ENCODE assay signal across 8 cellular contexts in genomic region chr1:121097867-121098215, GRCh38.
DNase-seq lines count a peak whose midpoint lies in the region; ATAC-seq and TF ChIP-seq lines count a peak whose summit lies in the region.
"Not testable (repeated sequence)": the region's sequence is repeated elsewhere in the genome, so short reads cannot be mapped to it uniquely, and the experiment has no call there.

No MANE protein-coding gene starts in this region.

- not testable (repeated sequence) for H3K4me1 ChIP-seq in HUES6 (ENCODE audit: control insufficient read depth, insufficient read depth, low read length); SJCRH30; breast epithelium; heart left ventricle; naive thymus-derived CD4-positive, alpha-beta T cell (ENCODE audit: control insufficient read depth in 2 of 2, insufficient read depth in 2 of 2, low read length in 2 of 2)

- H3K9me3 Mint-ChIP-seq in naive thymus-derived CD4-positive, alpha-beta T cell, result not testable (repeated sequence)

- H3K4me1 Mint-ChIP-seq in naive thymus-derived CD4-positive, alpha-beta T cell, result not testable (repeated sequence)

- H3K36me3 ChIP-seq in HUES6 (ENCODE audit: control insufficient read depth, insufficient read depth, low read length); SJCRH30; breast epithelium; heart left ventricle; naive thymus-derived CD4-positive, alpha-beta T cell (ENCODE audit: control insufficient read depth in 2 of 3, insufficient read depth in 3 of 3, low read length in 3 of 3): not testable (repeated sequence)

- H3K27ac Mint-ChIP-seq in naive thymus-derived CD4-positive, alpha-beta T cell, result peak overlapping the region in 1 of 9 donors; percentile 20

- not testable (repeated sequence) for H3K36me3 Mint-ChIP-seq in naive thymus-derived CD4-positive, alpha-beta T cell

- H3K4me3 Mint-ChIP-seq in naive thymus-derived CD4-positive, alpha-beta T cell, result peak overlapping the region in 2 of 10 donors; percentile 29 to 41

- DNase-seq in COLO668 (lab: John Stamatoyannopoulos, UW; ENCODE audit: unreplicated experiment) (peak; percentile 36), SJCRH30 (peak in 1 of 2 experiments; percentile 4)
- DNase-seq in breast epithelium (ENCODE audit: low spot score in 2 of 2); heart left ventricle; naive thymus-derived CD4-positive, alpha-beta T cell: not testable (repeated sequence)
- peak; percentile 7 for DNase-seq in stimulated activated naive CD8-positive, alpha-beta T cell treated with anti-CD3 and anti-CD28 coated beads, Interleukin-15, Interleukin-2, amounts not matched to agents 100 U/mL and 50 U/mL, for 24 hours

- not testable (repeated sequence) for TF ChIP-seq CTCF in breast epithelium (IDR thresholded peaks at IDR 0.05); heart left ventricle (IDR thresholded peaks at IDR 0.05)

- TF ChIP-seq POLR2A in breast epithelium (IDR thresholded peaks at IDR 0.05); heart left ventricle (IDR thresholded peaks at IDR 0.05): not testable (repeated sequence)

- H3K4me3 ChIP-seq in HUES6 (ENCODE audit: low read depth, low read length) (peak overlapping the region; percentile 57), SJCRH30 (peak overlapping the region; percentile 54), breast epithelium (peak overlapping the region in 2 of 3 donors; percentile 49 to 59), heart left ventricle (peak overlapping the region in 9 of 12 donors; percentile 37 to 60 (median 52))
- not testable (repeated sequence) for H3K4me3 ChIP-seq in naive thymus-derived CD4-positive, alpha-beta T cell (ENCODE audit: low read length)

- CTCF ChIA-PET in naive thymus-derived CD4-positive, alpha-beta T cell (lab: Charles Lee), result not testable (repeated sequence)

- ATAC-seq in GM21528 (IDR thresholded peaks at IDR 0.05; ENCODE audit: low FRiP score, unreplicated experiment) (peak; percentile 22), heart left ventricle (peak in 3 of 4 donors; percentile 5 to 16 (median 16))
- peak; percentile 0 for ATAC-seq in naive thymus-derived CD4-positive, alpha-beta T cell
- ATAC-seq in stimulated activated naive CD8-positive, alpha-beta T cell treated with anti-CD3 and anti-CD28 coated beads, Interleukin-15, Interleukin-2, amounts not matched to agents 100 U/mL and 50 U/mL, for 24 hours, result not testable (repeated sequence)

- not testable (repeated sequence) for H3K27ac ChIP-seq in HUES6 (ENCODE audit: low read depth, low read length); SJCRH30; breast epithelium; heart left ventricle; naive thymus-derived CD4-positive, alpha-beta T cell (ENCODE audit: low read depth, low read length)

- H3K27me3 ChIP-seq in HUES6 (ENCODE audit: control insufficient read depth, insufficient read depth, low read length); SJCRH30; breast epithelium; heart left ventricle; naive thymus-derived CD4-positive, alpha-beta T cell (ENCODE audit: control insufficient read depth in 2 of 2, insufficient read depth in 2 of 2, low read length in 2 of 2): not testable (repeated sequence)

- intact Hi-C loops in breast epithelium (cut with DNase I; ENCODE audit: low total_unique reads); heart left ventricle (cut with DNase I); naive thymus-derived CD4-positive, alpha-beta T cell (cut with micrococcal nuclease): not testable (repeated sequence)

- H3K27me3 Mint-ChIP-seq in naive thymus-derived CD4-positive, alpha-beta T cell, result not testable (repeated sequence)

- POLR2A ChIA-PET in naive thymus-derived CD4-positive, alpha-beta T cell (lab: Charles Lee), result not testable (repeated sequence)

- WGBS in heart left ventricle, 4 donors, result 14 to 15% methylated on average over 11 to 16 of the region's 21 CpGs; no CpG with 5 or more reads in 2 of the 4 donors

- H3K9ac ChIP-seq in HUES6 (ENCODE audit: low read length), result not testable (repeated sequence)

- H3K9me3 ChIP-seq in HUES6 (ENCODE audit: control insufficient read depth, insufficient read depth, low read depth, low read length); SJCRH30 (replicated peaks); breast epithelium; heart left ventricle; naive thymus-derived CD4-positive, alpha-beta T cell (ENCODE audit: control insufficient read depth in 2 of 3, low read length in 3 of 3): not testable (repeated sequence)
